1 cellular context compared by ENCODE assay signal in genomic region chrX:154411322-154411980, GRCh38.
TF ChIP-seq lines count a peak whose summit lies in the region.

Gene TAFAZZIN (plus strand): TSS chrX:154411539. CDS start chrX:154411844, 305 bp downstream.

TF ChIP-seq in HepG2, 621 proteins besides CTCF, POLR2A, EP300 and RAD21 (continued from another document and continues in another):
- TF ChIP-seq AFF4 (CRISPR knock-in tag; IDR thresholded peaks at IDR 0.05) (no peak), ZBTB49 (CRISPR knock-in tag; IDR thresholded peaks at IDR 0.05; ENCODE audit: borderline replicate concordance) (no peak), HCFC1 (IDR thresholded peaks at IDR 0.05; ENCODE audit: low read depth, low read length) (no peak), ZBTB33 (CRISPR knock-in tag; IDR thresholded peaks at IDR 0.05) (no peak), XRCC5 (optimal IDR thresholded peaks at IDR 0.05; ENCODE audit: low read length) (no peak), MYNN (CRISPR knock-in tag; IDR thresholded peaks at IDR 0.05; ENCODE audit: low read depth) (no peak), NONO (IDR thresholded peaks at IDR 0.05) (no peak), NONO (CRISPR knock-in tag; conservative IDR thresholded peaks at IDR 0.05) (no peak), FOXO4 (CRISPR knock-in tag; conservative IDR thresholded peaks at IDR 0.05) (no peak), ZNF75D (CRISPR knock-in tag; IDR thresholded peaks at IDR 0.05; ENCODE audit: borderline replicate concordance) (no peak), ZNF562 (CRISPR knock-in tag; IDR thresholded peaks at IDR 0.05; ENCODE audit: borderline replicate concordance) (no peak), ZNF678 (CRISPR knock-in tag; IDR thresholded peaks at IDR 0.05) (0 out of 2 replicates have a peak, but pooled peaks have one; percentile 59), RARG (CRISPR knock-in tag; IDR thresholded peaks at IDR 0.05; ENCODE audit: low read depth) (no peak), ZNF260 (CRISPR knock-in tag; IDR thresholded peaks at IDR 0.05; ENCODE audit: borderline replicate concordance, low read depth) (no peak), CBX2 (IDR thresholded peaks at IDR 0.05; ENCODE audit: low read depth, low read length) (no peak), CBX2 (CRISPR knock-in tag; IDR thresholded peaks at IDR 0.05; ENCODE audit: low read depth) (no peak), ZNF619 (CRISPR knock-in tag; IDR thresholded peaks at IDR 0.05) (no peak), ZGPAT (CRISPR knock-in tag; IDR thresholded peaks at IDR 0.05) (no peak), SMAD3 (CRISPR knock-in tag; IDR thresholded peaks at IDR 0.05) (no peak), ZNF263 (CRISPR knock-in tag; IDR thresholded peaks at IDR 0.05) (no peak), LRRFIP1 (CRISPR knock-in tag; conservative IDR thresholded peaks at IDR 0.05) (no peak), MXD1 (CRISPR knock-in tag; IDR thresholded peaks at IDR 0.05) (peak; percentile 14), ZNF589 (CRISPR knock-in tag; conservative IDR thresholded peaks at IDR 0.05) (no peak), ZNF629 (CRISPR knock-in tag; conservative IDR thresholded peaks at IDR 0.05) (no peak), ARNT (IDR thresholded peaks at IDR 0.05) (no peak), THAP7 (CRISPR knock-in tag; IDR thresholded peaks at IDR 0.05) (no peak), ZBTB46 (CRISPR knock-in tag; IDR thresholded peaks at IDR 0.05; ENCODE audit: borderline replicate concordance) (no peak), MAZ (IDR thresholded peaks at IDR 0.05; ENCODE audit: borderline replicate concordance, low read depth, low read length) (no peak), MAZ (CRISPR knock-in tag; IDR thresholded peaks at IDR 0.05; ENCODE audit: low read depth) (peak; percentile 53; the same call in 1 of the 2 replicates), ZKSCAN1 (IDR thresholded peaks at IDR 0.05; ENCODE audit: low read length) (no peak), HDAC2 (CRISPR knock-in tag; IDR thresholded peaks at IDR 0.05) (no peak), FOSL2 (CRISPR knock-in tag; IDR thresholded peaks at IDR 0.05) (no peak), FOXC1 (CRISPR knock-in tag; IDR thresholded peaks at IDR 0.05; ENCODE audit: borderline replicate concordance) (no peak), KLF15 (CRISPR knock-in tag; IDR thresholded peaks at IDR 0.05; ENCODE audit: borderline replicate concordance) (no peak), IRF1 (CRISPR knock-in tag; IDR thresholded peaks at IDR 0.05; ENCODE audit: low read depth) (no peak), ELK4 (CRISPR knock-in tag; IDR thresholded peaks at IDR 0.05; ENCODE audit: borderline replicate concordance) (no peak), U2AF2 (IDR thresholded peaks at IDR 0.05; ENCODE audit: low read depth, low read length) (no peak)
